1 cellular context compared by ENCODE assay signal in the genomic region with DNA sequence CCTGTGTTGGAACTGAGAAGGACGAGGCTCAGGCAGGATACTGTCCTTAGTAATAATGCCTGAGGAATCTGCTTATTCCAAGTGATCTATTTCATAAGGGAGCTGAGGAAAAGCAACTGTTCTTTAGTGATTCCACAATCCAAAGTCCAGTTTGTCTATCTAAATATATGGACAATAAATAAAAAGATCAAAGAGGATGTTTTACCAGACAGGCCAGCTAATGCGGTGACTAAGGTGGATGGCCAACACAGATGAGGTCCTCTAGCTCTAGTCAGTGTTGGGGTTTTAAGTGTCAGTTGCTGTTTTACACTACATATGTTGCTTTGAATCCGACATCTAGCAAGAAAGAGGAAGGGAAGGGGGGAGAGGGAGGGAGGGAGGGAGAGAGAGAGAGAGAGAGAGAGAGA.
A peak's percentile ranks its signal among the peaks of the same experiment; 100 is the strongest.
TF ChIP-seq lines count a peak whose summit lies in the region.

No MANE protein-coding gene starts in this region.

TF ChIP-seq in HepG2, 621 proteins besides CTCF, POLR2A, EP300 and RAD21 (continued from another document and continues in another):
- TF ChIP-seq, protein P1, sequence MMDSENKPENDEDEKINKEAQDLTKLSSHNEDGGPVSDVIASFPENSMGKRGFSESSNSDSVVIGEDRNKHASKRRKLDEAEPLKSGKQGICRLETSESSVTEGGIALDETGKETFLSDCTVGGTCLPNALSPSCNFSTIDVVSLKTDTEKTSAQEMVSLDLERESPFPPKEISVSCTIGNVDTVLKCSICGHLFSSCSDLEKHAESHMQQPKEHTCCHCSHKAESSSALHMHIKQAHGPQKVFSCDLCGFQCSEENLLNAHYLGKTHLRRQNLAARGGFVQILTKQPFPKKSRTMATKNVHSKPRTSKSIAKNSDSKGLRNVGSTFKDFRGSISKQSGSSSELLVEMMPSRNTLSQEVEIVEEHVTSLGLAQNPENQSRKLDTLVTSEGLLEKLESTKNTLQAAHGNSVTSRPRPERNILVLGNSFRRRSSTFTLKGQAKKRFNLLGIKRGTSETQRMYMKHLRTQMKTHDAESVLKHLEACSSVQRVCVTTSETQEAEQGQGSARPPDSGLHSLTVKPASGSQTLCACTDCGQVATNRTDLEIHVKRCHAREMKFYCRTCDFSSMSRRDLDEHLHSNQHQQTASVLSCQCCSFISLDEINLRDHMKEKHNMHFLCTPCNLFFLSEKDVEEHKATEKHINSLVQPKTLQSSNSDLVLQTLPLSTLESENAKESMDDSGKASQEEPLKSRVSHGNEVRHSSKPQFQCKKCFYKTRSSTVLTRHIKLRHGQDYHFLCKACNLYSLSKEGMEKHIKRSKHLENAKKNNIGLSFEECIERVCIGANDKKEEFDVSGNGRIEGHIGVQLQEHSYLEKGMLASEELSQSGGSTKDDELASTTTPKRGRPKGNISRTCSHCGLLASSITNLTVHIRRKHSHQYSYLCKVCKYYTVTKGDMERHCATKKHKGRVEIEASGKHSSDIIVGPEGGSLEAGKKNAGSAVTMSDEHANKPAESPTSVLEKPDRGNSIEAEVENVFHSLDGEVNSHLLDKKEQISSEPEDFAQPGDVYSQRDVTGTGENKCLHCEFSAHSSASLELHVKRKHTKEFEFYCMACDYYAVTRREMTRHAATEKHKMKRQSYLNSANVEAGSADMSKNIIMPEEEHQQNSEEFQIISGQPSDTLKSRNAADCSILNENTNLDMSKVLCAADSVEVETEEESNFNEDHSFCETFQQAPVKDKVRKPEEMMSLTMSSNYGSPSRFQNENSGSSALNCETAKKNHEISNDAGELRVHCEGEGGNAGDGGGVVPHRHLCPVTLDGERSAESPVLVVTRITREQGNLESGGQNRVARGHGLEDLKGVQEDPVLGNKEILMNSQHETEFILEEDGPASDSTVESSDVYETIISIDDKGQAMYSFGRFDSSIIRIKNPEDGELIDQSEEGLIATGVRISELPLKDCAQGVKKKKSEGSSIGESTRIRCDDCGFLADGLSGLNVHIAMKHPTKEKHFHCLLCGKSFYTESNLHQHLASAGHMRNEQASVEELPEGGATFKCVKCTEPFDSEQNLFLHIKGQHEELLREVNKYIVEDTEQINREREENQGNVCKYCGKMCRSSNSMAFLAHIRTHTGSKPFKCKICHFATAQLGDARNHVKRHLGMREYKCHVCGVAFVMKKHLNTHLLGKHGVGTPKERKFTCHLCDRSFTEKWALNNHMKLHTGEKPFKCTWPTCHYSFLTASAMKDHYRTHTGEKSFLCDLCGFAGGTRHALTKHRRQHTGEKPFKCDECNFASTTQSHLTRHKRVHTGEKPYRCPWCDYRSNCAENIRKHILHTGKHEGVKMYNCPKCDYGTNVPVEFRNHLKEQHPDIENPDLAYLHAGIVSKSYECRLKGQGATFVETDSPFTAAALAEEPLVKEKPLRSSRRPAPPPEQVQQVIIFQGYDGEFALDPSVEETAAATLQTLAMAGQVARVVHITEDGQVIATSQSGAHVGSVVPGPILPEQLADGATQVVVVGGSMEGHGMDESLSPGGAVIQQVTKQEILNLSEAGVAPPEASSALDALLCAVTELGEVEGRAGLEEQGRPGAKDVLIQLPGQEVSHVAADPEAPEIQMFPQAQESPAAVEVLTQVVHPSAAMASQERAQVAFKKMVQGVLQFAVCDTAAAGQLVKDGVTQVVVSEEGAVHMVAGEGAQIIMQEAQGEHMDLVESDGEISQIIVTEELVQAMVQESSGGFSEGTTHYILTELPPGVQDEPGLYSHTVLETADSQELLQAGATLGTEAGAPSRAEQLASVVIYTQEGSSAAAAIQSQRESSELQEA (CRISPR knock-in tag; IDR thresholded peaks at IDR 0.05; ENCODE audit: not compliant biosample characterization): no peak
- TF ChIP-seq NR2C2 (CRISPR knock-in tag; IDR thresholded peaks at IDR 0.05; ENCODE audit: borderline replicate concordance): 0 out of 2 replicates have a peak, but pooled peaks have one; percentile 23
- TF ChIP-seq ZNF460 (CRISPR knock-in tag; IDR thresholded peaks at IDR 0.05; ENCODE audit: borderline replicate concordance): no peak
- TF ChIP-seq ZFP37 (CRISPR knock-in tag; IDR thresholded peaks at IDR 0.05; ENCODE audit: borderline replicate concordance): no peak
- TF ChIP-seq, protein P2, sequence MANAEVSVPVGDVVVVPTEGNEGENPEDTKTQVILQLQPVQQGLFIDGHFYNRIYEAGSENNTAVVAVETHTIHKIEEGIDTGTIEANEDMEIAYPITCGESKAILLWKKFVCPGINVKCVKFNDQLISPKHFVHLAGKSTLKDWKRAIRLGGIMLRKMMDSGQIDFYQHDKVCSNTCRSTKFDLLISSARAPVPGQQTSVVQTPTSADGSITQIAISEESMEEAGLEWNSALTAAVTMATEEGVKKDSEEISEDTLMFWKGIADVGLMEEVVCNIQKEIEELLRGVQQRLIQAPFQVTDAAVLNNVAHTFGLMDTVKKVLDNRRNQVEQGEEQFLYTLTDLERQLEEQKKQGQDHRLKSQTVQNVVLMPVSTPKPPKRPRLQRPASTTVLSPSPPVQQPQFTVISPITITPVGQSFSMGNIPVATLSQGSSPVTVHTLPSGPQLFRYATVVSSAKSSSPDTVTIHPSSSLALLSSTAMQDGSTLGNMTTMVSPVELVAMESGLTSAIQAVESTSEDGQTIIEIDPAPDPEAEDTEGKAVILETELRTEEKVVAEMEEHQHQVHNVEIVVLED (CRISPR knock-in tag; IDR thresholded peaks at IDR 0.05; ENCODE audit: borderline replicate concordance): no peak
- no peak for TF ChIP-seq SP5 (CRISPR knock-in tag; IDR thresholded peaks at IDR 0.05; ENCODE audit: borderline replicate concordance, low read depth)
- TF ChIP-seq TCF12 (IDR thresholded peaks at IDR 0.05): no peak
- TF ChIP-seq TCF12 (CRISPR knock-in tag; IDR thresholded peaks at IDR 0.05): no peak
- no peak for TF ChIP-seq ZNF547 (CRISPR knock-in tag; IDR thresholded peaks at IDR 0.05)
- 0 out of 2 replicates have a peak, but pooled peaks have one; percentile 17 for TF ChIP-seq FOXK1 (CRISPR knock-in tag; IDR thresholded peaks at IDR 0.05; ENCODE audit: borderline replicate concordance, low read depth)
- TF ChIP-seq ZNF724P (CRISPR knock-in tag; IDR thresholded peaks at IDR 0.05; ENCODE audit: borderline replicate concordance): no peak
- no peak for TF ChIP-seq ZNF558 (CRISPR knock-in tag; IDR thresholded peaks at IDR 0.05; ENCODE audit: borderline replicate concordance)
- TF ChIP-seq ISL2 (CRISPR knock-in tag; IDR thresholded peaks at IDR 0.05): peak; percentile 69; the same call in 1 of the 2 replicates
- TF ChIP-seq BHLHE40 (IDR thresholded peaks at IDR 0.05; ENCODE audit: low read length): no peak
- peak; percentile 16; the same call in 1 of the 2 replicates for TF ChIP-seq SALL1 (CRISPR knock-in tag; IDR thresholded peaks at IDR 0.05)
- no peak for TF ChIP-seq TARDBP (CRISPR knock-in tag; IDR thresholded peaks at IDR 0.05)
- no peak for TF ChIP-seq PHF5A (CRISPR knock-in tag; IDR thresholded peaks at IDR 0.05; ENCODE audit: low read depth, unreplicated experiment)
- peak; percentile 70 for TF ChIP-seq KDM6A (CRISPR knock-in tag; IDR thresholded peaks at IDR 0.05; ENCODE audit: low read depth)
- TF ChIP-seq, protein P3, sequence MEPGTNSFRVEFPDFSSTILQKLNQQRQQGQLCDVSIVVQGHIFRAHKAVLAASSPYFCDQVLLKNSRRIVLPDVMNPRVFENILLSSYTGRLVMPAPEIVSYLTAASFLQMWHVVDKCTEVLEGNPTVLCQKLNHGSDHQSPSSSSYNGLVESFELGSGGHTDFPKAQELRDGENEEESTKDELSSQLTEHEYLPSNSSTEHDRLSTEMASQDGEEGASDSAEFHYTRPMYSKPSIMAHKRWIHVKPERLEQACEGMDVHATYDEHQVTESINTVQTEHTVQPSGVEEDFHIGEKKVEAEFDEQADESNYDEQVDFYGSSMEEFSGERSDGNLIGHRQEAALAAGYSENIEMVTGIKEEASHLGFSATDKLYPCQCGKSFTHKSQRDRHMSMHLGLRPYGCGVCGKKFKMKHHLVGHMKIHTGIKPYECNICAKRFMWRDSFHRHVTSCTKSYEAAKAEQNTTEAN (CRISPR knock-in tag; conservative IDR thresholded peaks at IDR 0.05): no peak
- no peak for TF ChIP-seq MYC (CRISPR knock-in tag; IDR thresholded peaks at IDR 0.05; ENCODE audit: borderline replicate concordance)
- no peak for TF ChIP-seq MLXIP (CRISPR knock-in tag; IDR thresholded peaks at IDR 0.05; ENCODE audit: borderline replicate concordance)
- no peak for TF ChIP-seq PRPF4 (IDR thresholded peaks at IDR 0.05; ENCODE audit: low read depth, low read length, poor library complexity, severe bottlenecking)
- no peak for TF ChIP-seq TFDP2 (CRISPR knock-in tag; IDR thresholded peaks at IDR 0.05)
- no peak for TF ChIP-seq FOXP1 (IDR thresholded peaks at IDR 0.05)
- TF ChIP-seq FOXP1 (CRISPR knock-in tag; IDR thresholded peaks at IDR 0.05): peak; percentile 40; the same call in 1 of the 2 replicates
- no peak for TF ChIP-seq ZSCAN20 (CRISPR knock-in tag; IDR thresholded peaks at IDR 0.05; ENCODE audit: borderline replicate concordance)
- no peak for TF ChIP-seq ZC3H13 (CRISPR knock-in tag; IDR thresholded peaks at IDR 0.05)
- no peak for TF ChIP-seq ZNF354B (CRISPR knock-in tag; IDR thresholded peaks at IDR 0.05)
- TF ChIP-seq RNF2 (conservative IDR thresholded peaks at IDR 0.05; ENCODE audit: low read depth): no peak
- TF ChIP-seq KMT2A (CRISPR knock-in tag; IDR thresholded peaks at IDR 0.05): no peak
- TF ChIP-seq TAF15 (IDR thresholded peaks at IDR 0.05; ENCODE audit: low read depth, low read length, poor library complexity, severe bottlenecking): no peak
- no peak for TF ChIP-seq REL (CRISPR knock-in tag; conservative IDR thresholded peaks at IDR 0.05)
- TF ChIP-seq ZSCAN5A (CRISPR knock-in tag; IDR thresholded peaks at IDR 0.05; ENCODE audit: borderline replicate concordance): no peak
- TF ChIP-seq NFIB (CRISPR knock-in tag; IDR thresholded peaks at IDR 0.05; ENCODE audit: borderline replicate concordance): no peak
- peak; percentile 45 for TF ChIP-seq TEAD3 (CRISPR knock-in tag; optimal IDR thresholded peaks at IDR 0.05; ENCODE audit: borderline replicate concordance)
- TF ChIP-seq, protein P4, sequence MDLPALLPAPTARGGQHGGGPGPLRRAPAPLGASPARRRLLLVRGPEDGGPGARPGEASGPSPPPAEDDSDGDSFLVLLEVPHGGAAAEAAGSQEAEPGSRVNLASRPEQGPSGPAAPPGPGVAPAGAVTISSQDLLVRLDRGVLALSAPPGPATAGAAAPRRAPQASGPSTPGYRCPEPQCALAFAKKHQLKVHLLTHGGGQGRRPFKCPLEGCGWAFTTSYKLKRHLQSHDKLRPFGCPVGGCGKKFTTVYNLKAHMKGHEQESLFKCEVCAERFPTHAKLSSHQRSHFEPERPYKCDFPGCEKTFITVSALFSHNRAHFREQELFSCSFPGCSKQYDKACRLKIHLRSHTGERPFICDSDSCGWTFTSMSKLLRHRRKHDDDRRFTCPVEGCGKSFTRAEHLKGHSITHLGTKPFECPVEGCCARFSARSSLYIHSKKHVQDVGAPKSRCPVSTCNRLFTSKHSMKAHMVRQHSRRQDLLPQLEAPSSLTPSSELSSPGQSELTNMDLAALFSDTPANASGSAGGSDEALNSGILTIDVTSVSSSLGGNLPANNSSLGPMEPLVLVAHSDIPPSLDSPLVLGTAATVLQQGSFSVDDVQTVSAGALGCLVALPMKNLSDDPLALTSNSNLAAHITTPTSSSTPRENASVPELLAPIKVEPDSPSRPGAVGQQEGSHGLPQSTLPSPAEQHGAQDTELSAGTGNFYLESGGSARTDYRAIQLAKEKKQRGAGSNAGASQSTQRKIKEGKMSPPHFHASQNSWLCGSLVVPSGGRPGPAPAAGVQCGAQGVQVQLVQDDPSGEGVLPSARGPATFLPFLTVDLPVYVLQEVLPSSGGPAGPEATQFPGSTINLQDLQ (CRISPR knock-in tag; IDR thresholded peaks at IDR 0.05): no peak
- TF ChIP-seq DRAP1 (CRISPR knock-in tag; IDR thresholded peaks at IDR 0.05): no peak
- no peak for TF ChIP-seq ZNF350 (CRISPR knock-in tag; IDR thresholded peaks at IDR 0.05; ENCODE audit: borderline replicate concordance, low read depth)
- TF ChIP-seq KDM2A (CRISPR knock-in tag; IDR thresholded peaks at IDR 0.05; ENCODE audit: borderline replicate concordance, low read depth): no peak
